1 cellular context compared by ENCODE assay signal in the genomic region with DNA sequence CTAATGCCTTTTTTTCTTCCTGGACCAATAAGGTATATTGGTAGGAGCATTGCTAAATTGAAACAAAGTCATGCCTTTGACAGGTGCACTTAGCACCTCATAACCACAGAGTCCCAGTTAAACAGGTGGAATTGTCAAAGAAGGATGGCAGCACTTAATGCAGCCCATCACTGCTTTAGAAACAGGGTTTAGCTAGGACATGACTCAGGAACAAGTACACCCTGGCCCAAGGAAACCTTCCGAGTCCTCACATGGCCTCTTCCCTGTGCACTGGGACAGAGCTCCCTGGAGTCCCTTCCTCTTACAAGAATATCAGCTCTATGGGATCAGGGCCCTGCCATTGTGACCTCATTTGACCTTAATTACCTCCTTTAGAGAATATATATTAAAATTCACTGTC.
TF ChIP-seq lines count a peak whose summit lies in the region.

No MANE protein-coding gene starts in this region.

TF ChIP-seq in K562, 482 proteins besides CTCF, POLR2A, EP300 and RAD21 (continued from another document):
- TF ChIP-seq, protein P1, sequence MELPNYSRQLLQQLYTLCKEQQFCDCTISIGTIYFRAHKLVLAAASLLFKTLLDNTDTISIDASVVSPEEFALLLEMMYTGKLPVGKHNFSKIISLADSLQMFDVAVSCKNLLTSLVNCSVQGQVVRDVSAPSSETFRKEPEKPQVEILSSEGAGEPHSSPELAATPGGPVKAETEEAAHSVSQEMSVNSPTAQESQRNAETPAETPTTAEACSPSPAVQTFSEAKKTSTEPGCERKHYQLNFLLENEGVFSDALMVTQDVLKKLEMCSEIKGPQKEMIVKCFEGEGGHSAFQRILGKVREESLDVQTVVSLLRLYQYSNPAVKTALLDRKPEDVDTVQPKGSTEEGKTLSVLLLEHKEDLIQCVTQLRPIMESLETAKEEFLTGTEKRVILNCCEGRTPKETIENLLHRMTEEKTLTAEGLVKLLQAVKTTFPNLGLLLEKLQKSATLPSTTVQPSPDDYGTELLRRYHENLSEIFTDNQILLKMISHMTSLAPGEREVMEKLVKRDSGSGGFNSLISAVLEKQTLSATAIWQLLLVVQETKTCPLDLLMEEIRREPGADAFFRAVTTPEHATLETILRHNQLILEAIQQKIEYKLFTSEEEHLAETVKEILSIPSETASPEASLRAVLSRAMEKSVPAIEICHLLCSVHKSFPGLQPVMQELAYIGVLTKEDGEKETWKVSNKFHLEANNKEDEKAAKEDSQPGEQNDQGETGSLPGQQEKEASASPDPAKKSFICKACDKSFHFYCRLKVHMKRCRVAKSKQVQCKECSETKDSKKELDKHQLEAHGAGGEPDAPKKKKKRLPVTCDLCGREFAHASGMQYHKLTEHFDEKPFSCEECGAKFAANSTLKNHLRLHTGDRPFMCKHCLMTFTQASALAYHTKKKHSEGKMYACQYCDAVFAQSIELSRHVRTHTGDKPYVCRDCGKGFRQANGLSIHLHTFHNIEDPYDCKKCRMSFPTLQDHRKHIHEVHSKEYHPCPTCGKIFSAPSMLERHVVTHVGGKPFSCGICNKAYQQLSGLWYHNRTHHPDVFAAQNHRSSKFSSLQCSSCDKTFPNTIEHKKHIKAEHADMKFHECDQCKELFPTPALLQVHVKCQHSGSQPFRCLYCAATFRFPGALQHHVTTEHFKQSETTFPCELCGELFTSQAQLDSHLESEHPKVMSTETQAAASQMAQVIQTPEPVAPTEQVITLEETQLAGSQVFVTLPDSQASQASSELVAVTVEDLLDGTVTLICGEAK (IDR thresholded peaks at IDR 0.05), result no peak
- TF ChIP-seq, protein P1 (CRISPR knock-in tag; IDR thresholded peaks at IDR 0.05), result no peak
